8 cellular contexts compared by ENCODE assay signal in the genomic region with DNA sequence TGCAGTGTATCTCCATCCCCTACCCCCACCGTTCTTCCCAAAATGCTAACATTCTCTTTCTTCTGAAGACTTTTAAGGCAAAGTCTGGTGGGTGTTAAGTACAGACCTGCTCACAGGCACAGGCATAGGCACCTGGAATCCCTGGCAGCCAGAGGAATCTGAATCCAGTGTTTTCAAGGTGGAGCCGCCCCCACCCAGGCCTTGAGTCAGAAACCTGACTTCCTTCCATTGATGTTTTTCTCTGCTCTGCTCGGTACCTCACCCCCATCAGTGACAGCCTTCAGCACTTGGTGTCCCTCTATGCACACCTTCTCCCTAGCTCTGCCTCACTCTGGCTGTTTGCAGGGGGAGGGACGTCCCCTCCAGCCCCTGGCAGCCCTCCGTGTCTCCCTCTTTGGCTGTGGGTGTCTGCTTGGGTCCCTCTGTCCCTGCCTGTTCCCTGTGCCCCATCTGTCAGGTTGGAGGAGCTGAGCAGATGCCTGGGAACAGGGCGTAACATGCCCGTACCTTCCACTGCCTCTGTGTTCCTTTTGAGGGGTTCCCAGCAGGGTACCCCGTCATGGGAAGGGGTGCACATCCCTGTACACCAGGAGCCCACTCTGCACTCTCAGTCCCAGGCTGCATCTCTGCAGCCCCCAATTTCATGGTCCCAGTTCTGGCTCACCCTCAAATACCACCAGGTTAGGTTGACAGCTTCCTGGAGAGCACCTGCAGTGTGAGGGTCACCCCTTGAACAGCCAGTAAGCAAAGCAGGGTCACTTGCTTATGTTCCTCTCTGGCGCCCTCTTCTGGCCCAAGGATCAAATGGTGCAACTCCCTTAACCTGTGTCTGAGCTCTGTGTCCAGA. TPM values are rescaled to one million over a fixed set of nuclear protein-coding genes. Genes with fewer than 3 reads are reported as not detected.
DNase-seq lines count a peak whose midpoint lies in the region; ATAC-seq and TF ChIP-seq lines count a peak whose summit lies in the region.

No MANE protein-coding gene starts in this region.

- peaks cover 49% of the 10 kb centered on the region for H3K4me1 Mint-ChIP-seq in HFFc6 (ENCODE audit: low read depth)
- peaks cover 27% of the 10 kb centered on the region for H3K4me1 Mint-ChIP-seq in activated CD4-positive, alpha-beta T cell treated with anti-CD3 and anti-CD28 coated beads, Interleukin-2, amount 10 ng/mL, durations not matched to agents 7 days and 5 days

- no peaks in the 10 kb centered on the region for H3K27me3 ChIP-seq in lower lobe of right lung (ENCODE audit: low read depth)

- H3K4me1 ChIP-seq in lower lobe of right lung, result peaks cover 1% of the 10 kb centered on the region

- H3K9me3 Mint-ChIP-seq in HFFc6, result no peaks in the 10 kb centered on the region
- H3K9me3 Mint-ChIP-seq in activated CD4-positive, alpha-beta T cell treated with anti-CD3 and anti-CD28 coated beads, Interleukin-2, amount 10 ng/mL, durations not matched to agents 7 days and 5 days, result no peaks in the 10 kb centered on the region

- peaks cover 5% of the 10 kb centered on the region for H3K27me3 Mint-ChIP-seq in HFFc6 (ENCODE audit: insufficient read depth)
- H3K27me3 Mint-ChIP-seq in activated CD4-positive, alpha-beta T cell treated with anti-CD3 and anti-CD28 coated beads, Interleukin-2, amount 10 ng/mL, durations not matched to agents 7 days and 5 days, result no peaks in the 10 kb centered on the region

- intact Hi-C loops in lower lobe of right lung (cut with DNase I), result loop anchor here (10.0 kb wide), 1 partner anchor 161 kb away; no protein-coding TSS in a partner anchor

- H3K9me3 ChIP-seq in lower lobe of right lung, result no peaks in the 10 kb centered on the region

- peak; percentile 77 for DNase-seq in CMK (ENCODE audit: low read depth)
- DNase-seq in HFFc6, result peak; percentile 67
- DNase-seq in NCI-H526 (lab: John Stamatoyannopoulos, UW), result peak; percentile 52 to 90
- DNase-seq in activated CD4-positive, alpha-beta T cell treated with anti-CD3 and anti-CD28 coated beads, Interleukin-2, amount 10 ng/mL, durations not matched to agents 7 days and 5 days, result peak; percentile 89
- peak; percentile 29 for DNase-seq in dedifferentiated amniotic fluid mesenchymal stem cell (ENCODE audit: extremely low spot score)
- DNase-seq in lower lobe of right lung, result peak; percentile 78
- peak; percentile 50 for DNase-seq in stimulated activated CD8-positive, alpha-beta memory T cell treated with anti-CD3 and anti-CD28 coated beads, Interleukin-12 subunit alpha, Interleukin-12 subunit beta, amount 100 ng/mL, for 4 hours (ENCODE audit: low read depth)

- no peak overlapping the region for H3K27ac Mint-ChIP-seq in HFFc6
- peak overlapping the region; percentile 33 for H3K27ac Mint-ChIP-seq in activated CD4-positive, alpha-beta T cell treated with anti-CD3 and anti-CD28 coated beads, Interleukin-2, amount 10 ng/mL, durations not matched to agents 7 days and 5 days

- CTCF ChIA-PET in activated CD4-positive, alpha-beta T cell treated with anti-CD3 and anti-CD28 coated beads, Interleukin-2, amount 10 ng/mL, durations not matched to agents 7 days and 5 days (lab: Charles Lee), result interaction anchor here (0.6 to 2.0 kb wide), 14 partner anchors 8 to 368 kb away, joined by 3 to 26 read pairs (median 4); no protein-coding TSS in a partner anchor

- H3K4me3 Mint-ChIP-seq in HFFc6, result no peak overlapping the region
- H3K4me3 Mint-ChIP-seq in activated CD4-positive, alpha-beta T cell treated with anti-CD3 and anti-CD28 coated beads, Interleukin-2, amount 10 ng/mL, durations not matched to agents 7 days and 5 days, result no peak overlapping the region

- no peaks in the 10 kb centered on the region for H3K36me3 Mint-ChIP-seq in HFFc6 (ENCODE audit: low read depth)
- peaks cover 14% of the 10 kb centered on the region for H3K36me3 Mint-ChIP-seq in activated CD4-positive, alpha-beta T cell treated with anti-CD3 and anti-CD28 coated beads, Interleukin-2, amount 10 ng/mL, durations not matched to agents 7 days and 5 days (ENCODE audit: low read depth)

- H3K4me3 ChIP-seq in lower lobe of right lung, result no peak overlapping the region

- peak; percentile 90 for TF ChIP-seq CTCF in HFFc6 (IDR thresholded peaks at IDR 0.05)
- TF ChIP-seq CTCF in lower lobe of right lung (IDR thresholded peaks at IDR 0.05), result peak; percentile 78

- ATAC-seq in lower lobe of right lung, result peak; percentile 73 to 75
- ATAC-seq in HG03196 (IDR thresholded peaks at IDR 0.05; ENCODE audit: unreplicated experiment), result no peak

- peaks cover 25% of the 10 kb centered on the region for H3K36me3 ChIP-seq in lower lobe of right lung

- H3K27ac ChIP-seq in lower lobe of right lung, result no peak overlapping the region

- POLR2A ChIA-PET in activated CD4-positive, alpha-beta T cell treated with anti-CD3 and anti-CD28 coated beads, Interleukin-2, amount 10 ng/mL, durations not matched to agents 7 days and 5 days (lab: Charles Lee), result interaction anchor here (0.7 kb wide), 2 partner anchors 71 to 205 kb away, joined by 3 read pairs; no protein-coding TSS in a partner anchor

RNA-seq across cellular contexts. Expression of a gene that starts 6.7 kb away (rescaled TPM):
- 10 to 100 TPM; 43.4 to 63.2 (median 49.0) TPM for total RNA-seq in HFFc6 (2021; fragmentation: NEBNext Ultra II Directional; extraction: Animal tissue kit (Norgen Biotek cat#: 25700))
- total RNA-seq in activated CD4-positive, alpha-beta T cell treated with anti-CD3 and anti-CD28 coated beads, Interleukin-2, amount 10 ng/mL, durations not matched to agents 7 days and 5 days, result 10 to 100 TPM; 19.4 to 21.4 TPM
- total RNA-seq in lower lobe of right lung, result 20.2 TPM

RNA-seq across cellular contexts. Expression of a gene that starts 7.1 kb away (rescaled TPM):
- 10 to 100 TPM; 30.5 to 39.0 (median 31.8) TPM for total RNA-seq in HFFc6 (2021; fragmentation: NEBNext Ultra II Directional; extraction: Animal tissue kit (Norgen Biotek cat#: 25700))
- total RNA-seq in activated CD4-positive, alpha-beta T cell treated with anti-CD3 and anti-CD28 coated beads, Interleukin-2, amount 10 ng/mL, durations not matched to agents 7 days and 5 days, result 10 to 100 TPM; 37.6 to 46.3 TPM
- total RNA-seq in lower lobe of right lung, result 79.6 TPM

RNA-seq across cellular contexts. Expression of a gene that starts 8.9 kb away (rescaled TPM):
- total RNA-seq in HFFc6 (2021; fragmentation: NEBNext Ultra II Directional; extraction: Animal tissue kit (Norgen Biotek cat#: 25700)), result under 1 TPM; 0.11 to 0.21 (median 0.13) TPM
- total RNA-seq in activated CD4-positive, alpha-beta T cell treated with anti-CD3 and anti-CD28 coated beads, Interleukin-2, amount 10 ng/mL, durations not matched to agents 7 days and 5 days, result under 1 TPM; 0.42 to 0.65 TPM
- 2.2 TPM for total RNA-seq in lower lobe of right lung

Comparison
In these comparisons a context has a peak if more than half of its experiments do, and no peak if none do; other contexts are left out.
1. DNase-seq: peak in every context shown above with its lines; median percentile 89 in activated CD4-positive, alpha-beta T cell treated with anti-CD3 and anti-CD28 coated beads, Interleukin-2, amount 10 ng/mL, durations not matched to agents 7 days and 5 days; 78 in lower lobe of right lung; 77 in CMK; 71 in NCI-H526; 67 in HFFc6; 50 in stimulated activated CD8-positive, alpha-beta memory T cell treated with anti-CD3 and anti-CD28 coated beads, Interleukin-12 subunit alpha, Interleukin-12 subunit beta, amount 100 ng/mL, for 4 hours; 29 in dedifferentiated amniotic fluid mesenchymal stem cell.